Comparison of ENCODE assay signal across 15 cellular contexts in genomic region chr12:105036937-105037649, GRCh38.
DNase-seq lines count a peak whose midpoint lies in the region; ATAC-seq and TF ChIP-seq lines count a peak whose summit lies in the region.
"Had no signal": no experiment of that assay in that cellular context is flagged by ENCODE, and none has a peak within 500 bp of the region (broad histone marks: within the 10 kb centered on the region; RNA-seq: fewer than 3 reads in every experiment).

No MANE protein-coding gene starts in this region.

- no peaks in the 10 kb centered on the region for H3K36me3 Mint-ChIP-seq in activated naive CD4-positive, alpha-beta T cell treated with anti-CD3 and anti-CD28 coated beads, Interleukin-2, amount 50 U/mL, for 24 hours

- DNase-seq in activated naive CD4-positive, alpha-beta T cell treated with anti-CD3 and anti-CD28 coated beads, Interleukin-2, amount 50 U/mL, for 16 hours: no peak
- DNase-seq in SW480 (ENCODE audit: low spot score): peak; percentile 35
- no peak for DNase-seq in effector memory CD4-positive, alpha-beta T cell
- no peak for DNase-seq in HUDEP-2 (lab: John Stamatoyannopoulos, UW; ENCODE audit: unreplicated experiment in 76 of 76)
- no peak for DNase-seq in brain microvascular endothelial cell
- no peak for DNase-seq in NCI-H526 treated with DMSO at 0.1 percent for 48 hours (lab: John Stamatoyannopoulos, UW)
- DNase-seq: activated CD4-positive, alpha-beta T cell treated with anti-CD3 and anti-CD28 coated beads, Interleukin-2, amount 50 U/mL, for 48 hours; BE2C; effector CD4-positive, alpha-beta T cell; GF-D8; Kasumi-1; NCI-H2029; stimulated activated naive B cell treated with anti-CD40 and anti-IgM and Interleukin-4, amounts not matched to agents 10 μg/mL and 1 μg/mL and 100 μg/mL, for 72 hours had no signal

- H3K36me3 ChIP-seq in effector memory CD4-positive, alpha-beta T cell (ENCODE audit: control insufficient read depth, insufficient read depth, low read length): no peaks in the 10 kb centered on the region
- peaks cover 45% of the 10 kb centered on the region for H3K36me3 ChIP-seq in brain microvascular endothelial cell (replicated peaks)
- H3K36me3 ChIP-seq: BE2C had no signal

- no peaks in the 10 kb centered on the region for H3K9me3 Mint-ChIP-seq in activated naive CD4-positive, alpha-beta T cell treated with anti-CD3 and anti-CD28 coated beads, Interleukin-2, amount 50 U/mL, for 24 hours
- H3K9me3 Mint-ChIP-seq: stimulated activated naive B cell treated with anti-CD40 and anti-IgM and Interleukin-4, amounts not matched to agents 10 μg/mL and 1 μg/mL and 100 μg/mL, for 72 hours had no signal

- H3K4me3 ChIP-seq in effector memory CD4-positive, alpha-beta T cell (ENCODE audit: insufficient read depth, low read depth, low read length, poor library complexity, severe bottlenecking): no peak overlapping the region
- no peak overlapping the region for H3K4me3 ChIP-seq in brain microvascular endothelial cell (ENCODE audit: low read depth, low read length)

- peaks cover 36% of the 10 kb centered on the region for H3K4me1 Mint-ChIP-seq in activated naive CD4-positive, alpha-beta T cell treated with anti-CD3 and anti-CD28 coated beads, Interleukin-2, amount 50 U/mL, for 24 hours

- peak overlapping the region; percentile 69 for H3K4me3 Mint-ChIP-seq in activated naive CD4-positive, alpha-beta T cell treated with anti-CD3 and anti-CD28 coated beads, Interleukin-2, amount 50 U/mL, for 24 hours
- H3K4me3 Mint-ChIP-seq: stimulated activated naive B cell treated with anti-CD40 and anti-IgM and Interleukin-4, amounts not matched to agents 10 μg/mL and 1 μg/mL and 100 μg/mL, for 72 hours had no signal

- peak overlapping the region; percentile 9 for H3K27ac ChIP-seq in effector memory CD4-positive, alpha-beta T cell (ENCODE audit: insufficient read depth, low read length, poor library complexity, severe bottlenecking)
- H3K27ac ChIP-seq in brain microvascular endothelial cell: no peak overlapping the region

- peak overlapping the region; percentile 92 for H3K27ac Mint-ChIP-seq in activated naive CD4-positive, alpha-beta T cell treated with anti-CD3 and anti-CD28 coated beads, Interleukin-2, amount 50 U/mL, for 24 hours
- H3K27ac Mint-ChIP-seq: stimulated activated naive B cell treated with anti-CD40 and anti-IgM and Interleukin-4, amounts not matched to agents 10 μg/mL and 1 μg/mL and 100 μg/mL, for 72 hours had no signal

- peaks cover 3% of the 10 kb centered on the region for H3K4me1 ChIP-seq in effector memory CD4-positive, alpha-beta T cell (ENCODE audit: control insufficient read depth, insufficient read depth, low read length, poor library complexity, severe bottlenecking)
- H3K4me1 ChIP-seq: BE2C had no signal

- H3K9me3 ChIP-seq in effector memory CD4-positive, alpha-beta T cell (ENCODE audit: control insufficient read depth, low read length): no peaks in the 10 kb centered on the region
- H3K9me3 ChIP-seq: BE2C had no signal

- no peaks in the 10 kb centered on the region for H3K27me3 Mint-ChIP-seq in activated naive CD4-positive, alpha-beta T cell treated with anti-CD3 and anti-CD28 coated beads, Interleukin-2, amount 50 U/mL, for 24 hours
- H3K27me3 Mint-ChIP-seq: stimulated activated naive B cell treated with anti-CD40 and anti-IgM and Interleukin-4, amounts not matched to agents 10 μg/mL and 1 μg/mL and 100 μg/mL, for 72 hours had no signal

- no peak for ATAC-seq in GM19397 (IDR thresholded peaks at IDR 0.05; ENCODE audit: unreplicated experiment)

- in situ Hi-C loops in brain microvascular endothelial cell (cut with HindIII; ENCODE audit: low pct_ligation_motif_present, low sequenced_read_pairs): no loop called here

- no peaks in the 10 kb centered on the region for H3K27me3 ChIP-seq in effector memory CD4-positive, alpha-beta T cell (replicated peaks; ENCODE audit: control insufficient read depth, insufficient read depth, low read length, poor library complexity, severe bottlenecking)
- no peaks in the 10 kb centered on the region for H3K27me3 ChIP-seq in brain microvascular endothelial cell (replicated peaks)
- H3K27me3 ChIP-seq: BE2C had no signal

- no peak for TF ChIP-seq CTCF in brain microvascular endothelial cell (IDR thresholded peaks at IDR 0.05; ENCODE audit: low read depth, low read length, missing control alignments)
